9 cellular contexts compared by ENCODE assay signal in the genomic region with DNA sequence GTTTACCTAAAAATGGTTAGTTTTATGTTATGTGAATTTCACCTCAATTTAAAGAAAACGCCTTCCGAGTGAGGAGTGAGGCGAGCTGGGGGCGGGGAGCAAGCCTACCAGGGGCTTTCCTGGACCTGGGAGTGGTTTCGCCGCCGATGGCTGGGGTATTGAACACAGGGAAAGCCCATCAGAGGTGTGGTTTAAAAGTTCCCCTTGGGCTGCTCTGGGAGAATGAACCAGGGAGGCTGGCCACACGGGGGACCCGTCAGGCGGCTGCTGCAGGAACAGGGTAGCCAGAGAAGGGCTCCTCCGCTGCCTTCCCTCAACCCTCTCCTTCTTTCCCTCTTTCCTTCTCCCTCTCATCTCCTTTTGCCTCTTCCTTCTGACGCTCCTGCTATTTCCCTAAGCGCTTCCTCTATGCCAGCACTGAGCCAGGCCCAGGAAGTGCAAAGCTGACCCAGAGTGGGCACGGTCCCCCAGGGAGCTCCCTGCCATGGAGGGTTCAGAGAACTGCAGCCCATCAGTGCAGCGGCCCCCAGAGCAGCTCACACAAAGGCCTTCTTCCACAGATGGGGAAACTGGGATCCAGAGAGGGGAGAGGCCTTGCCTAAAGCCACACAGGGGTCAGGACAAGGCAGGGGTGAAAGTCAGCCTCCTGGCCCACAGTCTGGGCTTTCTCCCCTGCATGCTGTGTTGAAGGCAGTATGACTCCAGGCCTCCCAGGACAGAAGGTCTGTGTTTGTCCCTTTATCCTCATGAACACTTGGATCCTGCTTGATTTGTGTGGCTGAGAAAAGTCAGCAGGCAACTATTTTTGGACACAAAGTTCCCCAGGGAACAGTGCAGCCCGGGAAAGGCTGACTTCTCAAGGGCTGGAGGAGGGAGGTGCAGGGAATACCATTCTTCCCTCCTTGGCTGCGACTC. TPM values are rescaled to one million over a fixed set of nuclear protein-coding genes. Genes with fewer than 3 reads are reported as not detected.
A peak's percentile ranks its signal among the peaks of the same experiment; 100 is the strongest.
DNase-seq lines count a peak whose midpoint lies in the region; ATAC-seq and TF ChIP-seq lines count a peak whose summit lies in the region.
"Had no signal": no experiment of that assay in that cellular context is flagged by ENCODE, and none has a peak within 500 bp of the region (broad histone marks: within the 10 kb centered on the region; RNA-seq: fewer than 3 reads in every experiment).

No MANE protein-coding gene starts in this region.

- H3K36me3 ChIP-seq in HEK293 (ENCODE audit: control insufficient read depth in 2 of 2, insufficient read depth in 1 of 2, low read length in 2 of 2) = no peaks in the 10 kb centered on the region

- CTCF ChIA-PET in AG04450 (lab: Charles Lee) = interaction anchor here (1.0 kb wide), 1 partner anchor 19 kb away, joined by 3 read pairs; no protein-coding TSS in a partner anchor
- CTCF ChIA-PET in HEK293 (lab: Yijun Ruan, JAX) = interaction anchor here (1.3 kb wide), 1 partner anchor 10 kb away, joined by 6 read pairs; no protein-coding TSS in a partner anchor

- peak overlapping the region; percentile 85 to 99 (median 96) for H3K4me3 Mint-ChIP-seq in naive B cell

- peaks cover 20 to 28% of the 10 kb centered on the region in 2 donors for H3K36me3 Mint-ChIP-seq in naive B cell

- peak overlapping the region; percentile 39 for H3K27ac ChIP-seq in AG04450 (ENCODE audit: low read depth, low read length)
- no peak overlapping the region for H3K27ac ChIP-seq in HEK293 (ENCODE audit: extremely low read depth, low read depth, low read length)
- peak overlapping the region; percentile 87 to 94 for H3K27ac ChIP-seq in coronary artery

- DNase-seq in AG04450 (ENCODE audit: low read depth, low spot score) (no peak), coronary artery (ENCODE audit: low spot score) (no peak), naive B cell (peak; percentile 66), stromal cell of bone marrow (ENCODE audit: low read depth) (peak; percentile 80), ecto neural progenitor cell (ENCODE audit: low spot score) (no peak)
- peak; percentile 48 for DNase-seq in activated CD4-positive, alpha-beta T cell treated with anti-CD3 and anti-CD28 coated beads for 1 hour

- no peaks in the 10 kb centered on the region for H3K27me3 ChIP-seq in AG04450 (ENCODE audit: control insufficient read depth, insufficient read depth, low read length)

- no peaks in the 10 kb centered on the region for H3K4me1 ChIP-seq in HEK293 (ENCODE audit: control insufficient read depth, insufficient read depth, low read length)

- H3K9me3 ChIP-seq in AG04450 (ENCODE audit: control insufficient read depth, insufficient read depth, low read length) (no peaks in the 10 kb centered on the region; the same call in 1 of the 2 replicates), HEK293 (ENCODE audit: control insufficient read depth, insufficient read depth, low read depth, low read length) (no peaks in the 10 kb centered on the region)

- POLR2A ChIA-PET in AG04450 (lab: Yijun Ruan, JAX) (no interaction called here), HEK293 (lab: Yijun Ruan, JAX) (no interaction called here)

- H3K27me3 Mint-ChIP-seq in naive B cell = no peaks in the 10 kb centered on the region

- H3K4me1 Mint-ChIP-seq in naive B cell = peaks cover 64 to 81% (median 71%) of the 10 kb centered on the region in 3 donors

- peak; percentile 24 for TF ChIP-seq CTCF in AG04450 (IDR thresholded peaks at IDR 0.05; ENCODE audit: low read depth, low read length)
- peak; percentile 34; the same call in 1 of the 2 replicates for TF ChIP-seq CTCF in HEK293 (tag by site-specific recombination; IDR thresholded peaks at IDR 0.05)
- TF ChIP-seq CTCF in coronary artery (IDR thresholded peaks at IDR 0.05) = no peak

- peak overlapping the region; percentile 79 to 99 (median 98) for H3K27ac Mint-ChIP-seq in naive B cell

- H3K4me3 ChIP-seq in AG04450 (ENCODE audit: low read depth, low read length) = no peak overlapping the region
- H3K4me3 ChIP-seq in HEK293 (ENCODE audit: low read depth, low read length) = no peak overlapping the region
- H3K4me3 ChIP-seq in coronary artery = peak overlapping the region; percentile 56

- no peaks in the 10 kb centered on the region for H3K9me3 Mint-ChIP-seq in naive B cell

- peak; percentile 47 to 49 for ATAC-seq in naive B cell (ENCODE audit: low read depth in 2 of 2)
- no peak for ATAC-seq in GM21515 (IDR thresholded peaks at IDR 0.05; ENCODE audit: unreplicated experiment)
- ATAC-seq: left colon had no signal

TF ChIP-seq in HEK293, 187 proteins besides CTCF, POLR2A, EP300 and RAD21:
- 0 out of 2 replicates have a peak, but pooled peaks have one; percentile 6 for TF ChIP-seq GLIS1 (tag by site-specific recombination; IDR thresholded peaks at IDR 0.05)
- TF ChIP-seq ZNF585B (tag by site-specific recombination; IDR thresholded peaks at IDR 0.05) = no peak
- TF ChIP-seq GLIS2 (tag by site-specific recombination; IDR thresholded peaks at IDR 0.05) = 0 out of 2 replicates have a peak, but pooled peaks have one; percentile 26
- TF ChIP-seq ZIC2 (tag by site-specific recombination; IDR thresholded peaks at IDR 0.05) = 0 out of 2 replicates have a peak, but pooled peaks have one; percentile 10
- TF ChIP-seq ZNF341 (tag by site-specific recombination; IDR thresholded peaks at IDR 0.05; ENCODE audit: low read depth) = peak; percentile 93

RNA-seq across cellular contexts. Expression of gene AKNA, which starts 4.6 kb away (rescaled TPM):
- polyA plus RNA-seq in AG04450 (2011; rRNA removed) (7.0 and 7.5 TPM in 2 replicates), naive B cell (ENCODE audit: low read depth in 6 of 6) (10 to 100 TPM in 5 of 6 donors, under 1 TPM in 1; 0.78 to 34.1 (median 13.7) TPM)
- polyA minus RNA-seq in AG04450 (2011; rRNA and poly(A)+ RNA removed) = 12.6 and 12.7 TPM in 2 replicates

RNA-seq across cellular contexts. Expression of gene ORM2, which starts 53.5 kb away (rescaled TPM):
- polyA plus RNA-seq in AG04450 (2011; rRNA removed) (not detected in 2 replicates), naive B cell (ENCODE audit: low read depth in 6 of 6) (not detected)
- not detected in 2 replicates for polyA minus RNA-seq in AG04450 (2011; rRNA and poly(A)+ RNA removed)

Comparison
In these comparisons a context has a peak if more than half of its experiments do, and no peak if none do; other contexts are left out.
1. DNase-seq: peak in activated CD4-positive, alpha-beta T cell treated with anti-CD3 and anti-CD28 coated beads for 1 hour (single experiment), naive B cell (single experiment) and stromal cell of bone marrow (single experiment); none in AG04450 (single experiment), coronary artery (single experiment) and ecto neural progenitor cell (single experiment).